ENCODE assay signal across 10 cellular contexts in the genomic region with DNA sequence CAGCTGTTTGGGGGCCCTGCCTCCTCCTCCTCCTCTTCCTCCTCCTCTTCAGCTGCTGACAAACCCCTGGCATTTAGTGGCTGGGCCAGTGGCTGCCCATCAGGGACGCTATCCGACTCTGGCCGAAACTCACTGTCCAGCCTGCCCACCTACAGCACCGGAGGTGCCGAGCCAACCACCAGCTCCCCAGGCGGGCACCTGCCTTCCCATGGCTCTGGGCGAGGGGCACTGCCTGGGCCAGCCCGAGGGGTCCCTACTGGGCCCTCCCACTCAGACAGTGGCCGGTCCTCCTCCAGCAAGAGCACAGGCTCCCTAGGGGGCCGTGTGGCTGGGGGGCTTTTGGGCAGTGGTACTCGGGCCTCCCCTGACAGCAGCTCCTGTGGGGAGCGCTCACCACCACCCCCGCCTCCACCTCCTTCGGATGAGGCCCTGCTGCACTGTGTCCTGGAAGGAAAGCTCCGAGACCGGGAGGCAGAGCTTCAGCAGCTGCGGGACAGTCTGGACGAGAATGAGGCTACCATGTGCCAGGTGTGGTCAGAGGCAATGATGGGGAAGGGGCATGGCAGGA.
"Had no signal": no experiment of that assay in that cellular context is flagged by ENCODE, and none has a peak within 500 bp of the region (broad histone marks: within the 10 kb centered on the region; RNA-seq: fewer than 3 reads in every experiment).

No MANE protein-coding gene starts in this region.

- H3K4me3 ChIP-seq: ovary, skin epidermis had no signal

- H3K9me3 ChIP-seq: ovary had no signal

- H3K27ac Mint-ChIP-seq: activated naive CD4-positive, alpha-beta T cell treated with anti-CD3 and anti-CD28 coated beads for 36 hours; activated T-helper 1 cell treated with anti-CD3 and anti-CD28 coated beads, Interleukin-12 subunit alpha, Interleukin-12 subunit beta, Interleukin-2, Interleukin-4 antibody, amounts not matched to agents 30 ng/mL and 10 ng/mL and 1 ng/mL, durations not matched to agents 14 hours and 24 hours and 36 hours; T-helper 17 cell; WTC11 had no signal

- DNase-seq: activated CD4-positive, alpha-beta T cell treated with anti-CD3 and anti-CD28 coated beads for 48 hours; activated naive CD4-positive, alpha-beta T cell treated with anti-CD3 and anti-CD28 coated beads for 36 hours; glutamatergic neuron; ovary; stimulated activated CD4-positive, alpha-beta T cell treated with anti-CD3 and anti-CD28 coated beads, Interleukin-4, amount 100 ng/mL, for 4 hours; T-helper 17 cell had no signal

- H3K4me3 Mint-ChIP-seq: activated naive CD4-positive, alpha-beta T cell treated with anti-CD3 and anti-CD28 coated beads for 36 hours; activated T-helper 1 cell treated with anti-CD3 and anti-CD28 coated beads, Interleukin-12 subunit alpha, Interleukin-12 subunit beta, Interleukin-2, Interleukin-4 antibody, amounts not matched to agents 30 ng/mL and 10 ng/mL and 1 ng/mL, durations not matched to agents 14 hours and 24 hours and 36 hours; T-helper 17 cell; WTC11 had no signal

- H3K27me3 Mint-ChIP-seq: T-helper 17 cell had no signal

- H3K36me3 ChIP-seq: ovary had no signal

- H3K27me3 ChIP-seq: ovary had no signal

- H3K9me3 Mint-ChIP-seq: activated naive CD4-positive, alpha-beta T cell treated with anti-CD3 and anti-CD28 coated beads for 36 hours; activated T-helper 1 cell treated with anti-CD3 and anti-CD28 coated beads, Interleukin-12 subunit alpha, Interleukin-12 subunit beta, Interleukin-2, Interleukin-4 antibody, amounts not matched to agents 30 ng/mL and 10 ng/mL and 1 ng/mL, durations not matched to agents 14 hours and 24 hours and 36 hours; brain; WTC11 had no signal

- ATAC-seq: T-helper 17 cell, WTC11 had no signal

- H3K27ac ChIP-seq: ovary had no signal
